8 cellular contexts compared by ENCODE assay signal in the genomic region with DNA sequence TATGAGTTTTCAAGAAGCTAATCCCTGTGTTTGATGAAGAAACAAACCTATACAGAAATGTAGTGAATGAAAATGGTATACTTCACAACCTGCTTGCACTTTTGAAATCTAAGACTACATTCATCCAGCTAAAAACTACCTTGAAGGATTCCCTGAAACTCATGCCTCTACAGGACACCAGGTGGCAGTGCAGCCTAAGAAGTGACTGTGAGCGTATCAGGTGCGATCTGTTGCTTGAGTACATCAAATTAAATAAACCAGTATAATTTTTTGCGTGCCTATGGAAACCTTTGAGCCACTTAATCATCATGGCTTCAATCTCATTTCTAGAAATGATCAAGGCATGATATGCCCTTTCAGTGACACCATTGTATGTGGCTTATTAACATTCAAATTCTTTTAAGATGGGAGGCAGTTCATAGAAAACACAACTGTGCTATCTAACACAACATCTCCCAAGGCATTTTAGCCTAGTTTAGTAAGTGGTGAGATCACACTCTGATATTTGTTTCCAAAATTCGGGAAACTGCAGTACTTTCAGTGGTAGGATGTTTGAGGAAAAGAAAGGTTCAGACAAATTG. TPM values are rescaled to one million over a fixed set of nuclear protein-coding genes. Genes with fewer than 3 reads are reported as not detected.
DNase-seq lines count a peak whose midpoint lies in the region; ATAC-seq and TF ChIP-seq lines count a peak whose summit lies in the region.

No MANE protein-coding gene starts in this region.

- no peaks in the 10 kb centered on the region for H3K27me3 Mint-ChIP-seq in activated CD8-positive, alpha-beta memory T cell treated with anti-CD3 and anti-CD28 coated beads, Interleukin-2, amount 10 ng/mL, durations not matched to agents 7 days and 5 days

- no peak for ATAC-seq in activated CD8-positive, alpha-beta memory T cell treated with anti-CD3 and anti-CD28 coated beads, Interleukin-2, amount 10 ng/mL, durations not matched to agents 7 days and 5 days

- H3K27ac ChIP-seq in mammary epithelial cell (ENCODE audit: insufficient read depth, low read depth, low read length): no peak overlapping the region

- H3K4me1 Mint-ChIP-seq in activated CD8-positive, alpha-beta memory T cell treated with anti-CD3 and anti-CD28 coated beads, Interleukin-2, amount 10 ng/mL, durations not matched to agents 7 days and 5 days: no peaks in the 10 kb centered on the region

- H3K4me3 Mint-ChIP-seq in activated CD8-positive, alpha-beta memory T cell treated with anti-CD3 and anti-CD28 coated beads, Interleukin-2, amount 10 ng/mL, durations not matched to agents 7 days and 5 days: no peak overlapping the region

- WGBS in mammary epithelial cell (ENCODE audit: low coverage, missing lambda C conversion rate): 0% methylated on average over 4 of the region's 4 CpGs

- H3K36me3 ChIP-seq in H7 (replicated peaks; ENCODE audit: control insufficient read depth, insufficient read depth, low read length) (no peaks in the 10 kb centered on the region), mammary epithelial cell (ENCODE audit: insufficient read depth, low read length) (no peaks in the 10 kb centered on the region)

- dilution Hi-C loops in mammary epithelial cell (cut with HindIII; ENCODE audit: low sequenced_read_pairs): loop anchor here (25.0 kb wide), 1 partner anchor 607 kb away; no protein-coding TSS in a partner anchor

- BruUV-seq in mammary epithelial cell (replicated peaks; lab: Mats Ljungman, UMichigan): no TSS peak

- H3K4me1 ChIP-seq in mammary epithelial cell (ENCODE audit: insufficient read depth, low read length): peaks cover 9% of the 10 kb centered on the region

- no peaks in the 10 kb centered on the region for H3K9me3 Mint-ChIP-seq in activated CD8-positive, alpha-beta memory T cell treated with anti-CD3 and anti-CD28 coated beads, Interleukin-2, amount 10 ng/mL, durations not matched to agents 7 days and 5 days (ENCODE audit: low read depth)

- no peaks in the 10 kb centered on the region for H3K9me3 ChIP-seq in mammary epithelial cell (replicated peaks; ENCODE audit: insufficient read depth, low read length)

- peak; percentile 86 for TF ChIP-seq CTCF in LNCaP clone FGC (IDR thresholded peaks at IDR 0.05; ENCODE audit: control insufficient read depth, extremely low read depth, insufficient read depth)
- peak; percentile 87 to 94 for TF ChIP-seq CTCF in mammary epithelial cell (conservative IDR thresholded peaks at IDR 0.05 in 1 of 2, IDR thresholded peaks at IDR 0.05 in 1 of 2; ENCODE audit: extremely low read depth in 1 of 2, insufficient read depth in 1 of 2, low read depth in 1 of 2, low read length in 2 of 2)

- no peaks in the 10 kb centered on the region for H4K20me1 ChIP-seq in mammary epithelial cell (ENCODE audit: insufficient read depth, low read length)

- CTCF ChIA-PET in activated CD8-positive, alpha-beta memory T cell treated with anti-CD3 and anti-CD28 coated beads, Interleukin-2, amount 10 ng/mL, durations not matched to agents 7 days and 5 days (lab: Charles Lee): interaction anchor here (0.8 to 1.2 kb wide), 4 partner anchors 458 to 604 kb away, joined by 3 to 7 read pairs (median 4); no protein-coding TSS in a partner anchor
- CTCF ChIA-PET in mammary epithelial cell (lab: Charles Lee; ENCODE audit: low non-redundant PET): interaction anchor here (0.6 to 0.8 kb wide), 4 partner anchors 96 to 460 kb away, joined by 4 to 18 read pairs (median 6); no protein-coding TSS in a partner anchor

- no peaks in the 10 kb centered on the region for H3K36me3 Mint-ChIP-seq in activated CD8-positive, alpha-beta memory T cell treated with anti-CD3 and anti-CD28 coated beads, Interleukin-2, amount 10 ng/mL, durations not matched to agents 7 days and 5 days

- no peak overlapping the region for H3K4me2 ChIP-seq in mammary epithelial cell (ENCODE audit: insufficient read depth, low read depth, low read length)

- intact Hi-C loops in mammary epithelial cell (cut with micrococcal nuclease): loop anchor here (1.0 to 2.0 kb wide), 7 partner anchors 38 to 612 kb away; no protein-coding TSS in a partner anchor

- DNase-seq in activated CD8-positive, alpha-beta memory T cell treated with anti-CD3 and anti-CD28 coated beads, Interleukin-2, amount 10 ng/mL, durations not matched to agents 7 days and 5 days: peak; percentile 55
- no peak for DNase-seq in activated CD8-positive, alpha-beta memory T cell treated with anti-CD3 and anti-CD28 coated beads for 24 hours
- DNase-seq in H7 (peak; percentile 43), LNCaP clone FGC (ENCODE audit: low read depth) (peak; percentile 58), OCI-M1 (lab: John Stamatoyannopoulos, UW) (peak; percentile 54), mammary epithelial cell (peak; percentile 64), kidney glomerular epithelial cell (lab: John Stamatoyannopoulos, UW) (peak; percentile 59)
- peak in 2 of 3 experiments; percentile 1 to 34 for DNase-seq in stimulated activated CD4-positive, alpha-beta T cell treated with anti-CD3 and anti-CD28 coated beads, TNF-alpha, amount 100 ng/mL, for 24 hours (ENCODE audit: low read depth in 3 of 3)

- H2AFZ ChIP-seq in mammary epithelial cell (ENCODE audit: low read depth, low read length): no peak overlapping the region

- H3K27me3 ChIP-seq in H7 (ENCODE audit: control insufficient read depth, insufficient read depth, low read length): peaks cover 11% of the 10 kb centered on the region
- no peaks in the 10 kb centered on the region for H3K27me3 ChIP-seq in mammary epithelial cell (ENCODE audit: insufficient read depth, low read length)

- no peak overlapping the region for H3K27ac Mint-ChIP-seq in activated CD8-positive, alpha-beta memory T cell treated with anti-CD3 and anti-CD28 coated beads, Interleukin-2, amount 10 ng/mL, durations not matched to agents 7 days and 5 days

- in situ Hi-C loops in mammary epithelial cell (cut with MboI; ENCODE audit: low sequenced_read_pairs in 2 of 2): loop anchor here (5.0 to 25.0 kb wide), 5 partner anchors 420 to 743 kb away; partner anchors contain the start of genes AVL9 (in 1 of the 2) and LSM5 (in 1 of the 2)

- no peaks in the 10 kb centered on the region for H3K79me2 ChIP-seq in mammary epithelial cell (ENCODE audit: insufficient read depth, low read length)

- H3K9ac ChIP-seq in mammary epithelial cell (ENCODE audit: insufficient read depth, low read length): no peak overlapping the region

- H3K4me3 ChIP-seq in H7 (ENCODE audit: insufficient read depth, low read depth, low read length): no peak overlapping the region
- no peak overlapping the region for H3K4me3 ChIP-seq in LNCaP clone FGC (ENCODE audit: low read depth, low read length)
- no peak overlapping the region for H3K4me3 ChIP-seq in mammary epithelial cell (replicated peaks in 1 of 3; ENCODE audit: insufficient read depth in 1 of 3, low read depth in 2 of 3, low read length in 3 of 3)

RNA-seq across cellular contexts. Expression of gene PPP1R17, which starts 57.4 kb away (rescaled TPM):
- not detected for total RNA-seq in activated CD8-positive, alpha-beta memory T cell treated with anti-CD3 and anti-CD28 coated beads, Interleukin-2, amount 10 ng/mL, durations not matched to agents 7 days and 5 days
- 0.22 and 2.3 TPM in 2 replicates for total RNA-seq in H7 (2014; rRNA removed; shearing (Covaris generic))
- total RNA-seq in mammary epithelial cell: not detected
- not detected for polyA plus RNA-seq in mammary epithelial cell
- not detected for polyA minus RNA-seq in mammary epithelial cell
